In genomic region chr21:36542312-36543101, GRCh38 we compare ENCODE assay signal across 9 cellular contexts.
DNase-seq lines count a peak whose midpoint lies in the region; ATAC-seq and TF ChIP-seq lines count a peak whose summit lies in the region.
"Had no signal": no experiment of that assay in that cellular context is flagged by ENCODE, and none has a peak within 500 bp of the region (broad histone marks: within the 10 kb centered on the region; RNA-seq: fewer than 3 reads in every experiment).

No MANE protein-coding gene starts in this region.

- TF ChIP-seq CTCF in GM12873 (IDR thresholded peaks at IDR 0.05; ENCODE audit: insufficient read depth, low read depth, low read length, missing control alignments): peak; percentile 56

- no peaks in the 10 kb centered on the region for H3K4me1 Mint-ChIP-seq in activated T-cell treated with anti-CD3 and anti-CD28 coated beads, Interleukin-2, amount 50 U/mL, for 24 hours (ENCODE audit: low read depth)

- H3K27me3 Mint-ChIP-seq in activated T-cell treated with anti-CD3 and anti-CD28 coated beads, Interleukin-2, amount 50 U/mL, for 24 hours: peaks cover 19% of the 10 kb centered on the region

- no peaks in the 10 kb centered on the region for H3K9me3 Mint-ChIP-seq in activated T-cell treated with anti-CD3 and anti-CD28 coated beads, Interleukin-2, amount 50 U/mL, for 24 hours

- no peaks in the 10 kb centered on the region for H3K36me3 Mint-ChIP-seq in activated T-cell treated with anti-CD3 and anti-CD28 coated beads, Interleukin-2, amount 50 U/mL, for 24 hours (ENCODE audit: low read depth)

- DNase-seq in NCI-H2081 treated with DMSO at 0.1 percent for 48 hours (lab: John Stamatoyannopoulos, UW): no peak
- no peak for DNase-seq in kidney glomerular epithelial cell (lab: John Stamatoyannopoulos, UW)
- no peak for DNase-seq in CD1c-positive myeloid dendritic cell (ENCODE audit: extremely low spot score)
- no peak for DNase-seq in activated T-cell treated with anti-CD3 and anti-CD28 coated beads, Interleukin-2, amount 50 U/mL, for 24 hours
- DNase-seq: NCI-H1930 had no signal

- H3K27ac Mint-ChIP-seq in activated T-cell treated with anti-CD3 and anti-CD28 coated beads, Interleukin-2, amount 50 U/mL, for 24 hours: no peak overlapping the region

- ATAC-seq in GM19397 (IDR thresholded peaks at IDR 0.05; ENCODE audit: unreplicated experiment) (peak; percentile 61), HG03159 (IDR thresholded peaks at IDR 0.05; ENCODE audit: unreplicated experiment) (peak; percentile 55), esophagus mucosa (peak; percentile 13)

- no peak overlapping the region for H3K4me3 Mint-ChIP-seq in activated T-cell treated with anti-CD3 and anti-CD28 coated beads, Interleukin-2, amount 50 U/mL, for 24 hours
